In genomic region chr7:29649010-29649716, GRCh38 we compare ENCODE assay signal across 32 cellular contexts.
"Had no signal": no experiment of that assay in that cellular context is flagged by ENCODE, and none has a peak within 500 bp of the region (broad histone marks: within the 10 kb centered on the region; RNA-seq: fewer than 3 reads in every experiment).

No MANE protein-coding gene starts in this region.

- H3K9me3 Mint-ChIP-seq: activated B cell treated with CpG ODN at 0.5 μM for 24 hours; activated CD4-positive, alpha-beta T cell treated with anti-CD3 and anti-CD28 coated beads, Interleukin-2, amount 10 ng/mL, durations not matched to agents 7 days and 5 days; activated CD8-positive, alpha-beta T cell treated with anti-CD3 and anti-CD28 coated beads for 36 hours; activated T-cell treated with anti-CD3 and anti-CD28 coated beads, Interleukin-2, amount 50 U/mL, for 4 hours; activated T-helper 17 cell treated with anti-CD3 and anti-CD28 coated beads, Interleukin-2, amount 50 U/mL, for 72 hours; brain; effector memory CD8-positive, alpha-beta T cell; T-helper 2 cell treated with Interferon-gamma antibody and Interleukin-4, amounts not matched to agents 5 μg/mL and 100 μg/mL, for 36 hours had no signal

- H3K27ac ChIP-seq: breast epithelium, esophagus muscularis mucosa, foreskin keratinocyte, gastrocnemius medialis, WERI-Rb-1 had no signal

- H3K4me3 Mint-ChIP-seq: activated B cell treated with CpG ODN at 0.5 μM for 24 hours; activated CD4-positive, alpha-beta T cell treated with anti-CD3 and anti-CD28 coated beads for 36 hours; activated CD4-positive, alpha-beta T cell treated with anti-CD3 and anti-CD28 coated beads, Interleukin-2, amount 10 ng/mL, durations not matched to agents 7 days and 5 days; activated CD8-positive, alpha-beta T cell treated with anti-CD3 and anti-CD28 coated beads for 36 hours; activated naive CD8-positive, alpha-beta T cell; activated T-cell treated with anti-CD3 and anti-CD28 coated beads, Interleukin-2, amount 50 U/mL, for 4 hours; activated T-helper 17 cell treated with anti-CD3 and anti-CD28 coated beads, Interleukin-2, amount 50 U/mL, for 72 hours; brain; effector memory CD8-positive, alpha-beta T cell; T-helper 17 cell; T-helper 2 cell treated with Interferon-gamma antibody and Interleukin-4, amounts not matched to agents 5 μg/mL and 100 μg/mL, for 36 hours had no signal

- H3K4me1 ChIP-seq: breast epithelium, foreskin keratinocyte had no signal

- H3K27me3 ChIP-seq: breast epithelium, esophagus muscularis mucosa, foreskin keratinocyte, gastrocnemius medialis had no signal

- ATAC-seq: activated CD4-positive, alpha-beta T cell treated with anti-CD3 and anti-CD28 coated beads for 36 hours; activated CD4-positive, CD25-positive, alpha-beta regulatory T cell treated with anti-CD3 and anti-CD28 coated beads, Interleukin-2, amount 50 U/mL, for 24 hours; activated CD8-positive, alpha-beta T cell treated with anti-CD3 and anti-CD28 coated beads for 36 hours; activated T-cell treated with anti-CD3 and anti-CD28 coated beads, Interleukin-2, amount 50 U/mL, for 4 hours; activated T-helper 17 cell treated with anti-CD3 and anti-CD28 coated beads, Interleukin-2, amount 50 U/mL, for 72 hours; effector memory CD8-positive, alpha-beta T cell; foreskin keratinocyte; gastrocnemius medialis; T-helper 17 cell had no signal

- H3K4me3 ChIP-seq: breast epithelium, esophagus muscularis mucosa, gastrocnemius medialis had no signal

- H3K27me3 Mint-ChIP-seq: activated B cell treated with CpG ODN at 0.5 μM for 24 hours; activated CD4-positive, alpha-beta T cell treated with anti-CD3 and anti-CD28 coated beads for 36 hours; activated CD8-positive, alpha-beta T cell treated with anti-CD3 and anti-CD28 coated beads for 36 hours; activated naive CD8-positive, alpha-beta T cell; brain; T-helper 17 cell had no signal

- H3K9me3 ChIP-seq: breast epithelium, esophagus muscularis mucosa, gastrocnemius medialis had no signal

- H3K4me1 Mint-ChIP-seq: activated B cell treated with CpG ODN at 0.5 μM for 24 hours; activated CD4-positive, alpha-beta T cell treated with anti-CD3 and anti-CD28 coated beads for 36 hours; activated CD4-positive, alpha-beta T cell treated with anti-CD3 and anti-CD28 coated beads, Interleukin-2, amount 10 ng/mL, durations not matched to agents 7 days and 5 days; activated T-helper 17 cell treated with anti-CD3 and anti-CD28 coated beads, Interleukin-2, amount 50 U/mL, for 72 hours; T-helper 17 cell had no signal

- H3K36me3 Mint-ChIP-seq: activated naive CD8-positive, alpha-beta T cell had no signal

- DNase-seq: activated B cell treated with CpG ODN at 0.5 μM for 24 hours; activated CD4-positive, alpha-beta T cell treated with anti-CD3 and anti-CD28 coated beads for 36 hours; activated CD4-positive, alpha-beta T cell treated with anti-CD3 and anti-CD28 coated beads, Interleukin-2, amount 10 ng/mL, durations not matched to agents 7 days and 5 days; activated CD4-positive, alpha-beta T cell treated with anti-CD3 and anti-CD28 coated beads, Interleukin-2, amount 50 U/mL, for 48 hours; activated CD8-positive, alpha-beta memory T cell treated with anti-CD3 and anti-CD28 coated beads for 24 hours; activated CD8-positive, alpha-beta T cell treated with anti-CD3 and anti-CD28 coated beads for 36 hours; activated effector memory CD4-positive, alpha-beta T cell treated with Interleukin-2 at 50 U/mL for 16 hours; activated gamma-delta T cell treated with Interleukin-2 at 50 U/mL for 16 hours; activated naive CD4-positive, alpha-beta T cell treated with anti-CD3 and anti-CD28 coated beads, Interleukin-2, amount 50 U/mL, for 16 hours; activated naive CD4-positive, alpha-beta T cell treated with Interleukin-2 at 50 U/mL for 16 hours; activated T-cell treated with anti-CD3 and anti-CD28 coated beads, Interleukin-2, amount 50 U/mL, for 4 hours; amniotic stem cell; anterior cingulate cortex; caudate nucleus; cortex of kidney; dermis blood vessel endothelial cell; effector CD4-positive, alpha-beta T cell; effector memory CD8-positive, alpha-beta T cell; foreskin keratinocyte; gastrocnemius medialis; glutamatergic neuron; T-helper 1 cell; T-helper 17 cell; T1000; WERI-Rb-1 had no signal

- H3K36me3 ChIP-seq: breast epithelium, gastrocnemius medialis, WERI-Rb-1 had no signal

- H3K27ac Mint-ChIP-seq: activated B cell treated with CpG ODN at 0.5 μM for 24 hours; activated CD4-positive, alpha-beta T cell treated with anti-CD3 and anti-CD28 coated beads for 36 hours; activated CD4-positive, alpha-beta T cell treated with anti-CD3 and anti-CD28 coated beads, Interleukin-2, amount 10 ng/mL, durations not matched to agents 7 days and 5 days; activated CD8-positive, alpha-beta T cell treated with anti-CD3 and anti-CD28 coated beads for 36 hours; activated naive CD8-positive, alpha-beta T cell; activated T-helper 17 cell treated with anti-CD3 and anti-CD28 coated beads, Interleukin-2, amount 50 U/mL, for 72 hours; effector memory CD8-positive, alpha-beta T cell; T-helper 17 cell; T-helper 2 cell treated with Interferon-gamma antibody and Interleukin-4, amounts not matched to agents 5 μg/mL and 100 μg/mL, for 36 hours had no signal
